In genomic region chr19:38319421-38320258, GRCh38 we compare ENCODE assay signal across 8 cellular contexts. TPM values are rescaled to one million over a fixed set of nuclear protein-coding genes. Genes with fewer than 3 reads are reported as not detected.
DNase-seq lines count a peak whose midpoint lies in the region; ATAC-seq and TF ChIP-seq lines count a peak whose summit lies in the region.

KCNK6 (plus strand) TSS chr19:38319845; CDS start chr19:38319951, 106 bp downstream.

- peak within 1 kb of the TSS; percentile 57 for H3K27ac Mint-ChIP-seq in T-helper 1 cell treated with Interleukin-12 subunit alpha and Interleukin-12 subunit beta and Interleukin-4 antibody, amounts not matched to agents 30 μg/mL and 1 μg/mL, for 36 hours
- H3K27ac Mint-ChIP-seq in brain, result peak within 1 kb of the TSS in 4 of 5 experiments; percentile 21 to 83 (median 66)

- ATAC-seq in HCT116 (peak; percentile 30), HG02973 (IDR thresholded peaks at IDR 0.05; ENCODE audit: unreplicated experiment) (no peak)

- H3K27me3 Mint-ChIP-seq in T-helper 1 cell treated with Interleukin-12 subunit alpha and Interleukin-12 subunit beta and Interleukin-4 antibody, amounts not matched to agents 30 μg/mL and 1 μg/mL, for 36 hours (ENCODE audit: low read depth), result no peaks in the 10 kb centered on the region
- peaks cover 69% of the 10 kb centered on the region for H3K27me3 Mint-ChIP-seq in brain

- H3K9me3 Mint-ChIP-seq in T-helper 1 cell treated with Interleukin-12 subunit alpha and Interleukin-12 subunit beta and Interleukin-4 antibody, amounts not matched to agents 30 μg/mL and 1 μg/mL, for 36 hours, result no peaks in the 10 kb centered on the region
- peaks cover 0 to 5% (median 1%) of the 10 kb centered on the region in 5 experiments for H3K9me3 Mint-ChIP-seq in brain

- CTCF ChIA-PET in HCT116 (lab: Charles Lee), result interaction anchor here (1.4 to 1.8 kb wide), 2 partner anchors 10 to 76 kb away, joined by 3 read pairs; no protein-coding TSS in a partner anchor

- no peak for TF ChIP-seq POLR2A in HCT116 (IDR thresholded peaks at IDR 0.05; ENCODE audit: borderline replicate concordance, extremely low read depth, insufficient read depth, insufficient read length)

- H3K4me1 Mint-ChIP-seq in T-helper 1 cell treated with Interleukin-12 subunit alpha and Interleukin-12 subunit beta and Interleukin-4 antibody, amounts not matched to agents 30 μg/mL and 1 μg/mL, for 36 hours (ENCODE audit: low read depth), result peaks cover 55% of the 10 kb centered on the region
- peaks cover 54% of the 10 kb centered on the region for H3K4me1 Mint-ChIP-seq in brain

- H3K36me3 Mint-ChIP-seq in T-helper 1 cell treated with Interleukin-12 subunit alpha and Interleukin-12 subunit beta and Interleukin-4 antibody, amounts not matched to agents 30 μg/mL and 1 μg/mL, for 36 hours (ENCODE audit: low read depth), result peaks cover 5% of the 10 kb centered on the region
- no peaks in the 10 kb centered on the region for H3K36me3 Mint-ChIP-seq in brain

- TF ChIP-seq CTCF in HCT116 (IDR thresholded peaks at IDR 0.05 in 2 of 3, conservative IDR thresholded peaks at IDR 0.05 in 1 of 3; ENCODE audit: borderline replicate concordance in 1 of 3, insufficient read depth in 1 of 3, low read depth in 2 of 3, low read length in 2 of 3) (no peak), brain (conservative IDR thresholded peaks at IDR 0.05) (no peak)

- peak within 1 kb of the TSS; percentile 82 for H3K4me3 Mint-ChIP-seq in T-helper 1 cell treated with Interleukin-12 subunit alpha and Interleukin-12 subunit beta and Interleukin-4 antibody, amounts not matched to agents 30 μg/mL and 1 μg/mL, for 36 hours
- H3K4me3 Mint-ChIP-seq in brain, result peak within 1 kb of the TSS; percentile 80 to 85 (median 81)

- RAD21 ChIA-PET in HCT116 (lab: Charles Lee; ENCODE audit: low non-redundant PET in 1 of 2, low total read pairs in 2 of 2, uncharacterized antibody in 2 of 2, unreplicated experiment in 2 of 2), result interaction anchor here (0.6 to 1.2 kb wide), 2 partner anchors 16 to 55 kb away, joined by 3 read pairs; partner anchors contain the start of genes CATSPERG (in 1 of the 2) and PSMD8 (in 1 of the 2)

- no TSS peak for BruUV-seq in HCT116 (replicated peaks; lab: Mats Ljungman, UMichigan)

- H3K36me3 ChIP-seq in HCT116 (ENCODE audit: control insufficient read depth in 1 of 2, insufficient read depth in 2 of 2, low read length in 2 of 2), result peaks cover 0 to 4% of the 10 kb centered on the region in 2 experiments; a peak in 1 of 4 replicates

- DNase-seq in HCT116 (ENCODE audit: low read depth, low spot score) (no peak), islet precursor cell (peak; percentile 66), putamen (ENCODE audit: low spot score) (no peak), COR-L47 (lab: John Stamatoyannopoulos, UW) (no peak)
- peak; percentile 66 for DNase-seq in stimulated activated CD4-positive, alpha-beta T cell treated with anti-CD3 and anti-CD28 coated beads, Interleukin-12 subunit alpha, Interleukin-12 subunit beta, amount 100 ng/mL, for 4 hours

- intact Hi-C loops in HCT116 (cut with micrococcal nuclease), result no loop called here

- H3K27ac ChIP-seq in HCT116 (ENCODE audit: low read depth, low read length), result peak within 1 kb of the TSS; percentile 83

- peak within 1 kb of the TSS; percentile 53 to 78 for H3K4me3 ChIP-seq in HCT116 (replicated peaks in 1 of 2; ENCODE audit: low read depth in 1 of 2, low read length in 2 of 2)

- H3K4me1 ChIP-seq in HCT116 (ENCODE audit: control insufficient read depth in 1 of 2, insufficient read depth in 2 of 2, low read length in 2 of 2), result peaks cover 15 to 49% of the 10 kb centered on the region in 2 experiments

- H3K9ac ChIP-seq in HCT116 (ENCODE audit: low read length), result peak within 1 kb of the TSS; percentile 78

- H3K9me2 ChIP-seq in HCT116 (ENCODE audit: insufficient read depth), result no peaks in the 10 kb centered on the region

- H3K27me3 ChIP-seq in HCT116 (ENCODE audit: insufficient read depth, low read length), result no peaks in the 10 kb centered on the region

- H3K79me2 ChIP-seq in HCT116 (ENCODE audit: insufficient read depth, low read length), result peaks cover 40% of the 10 kb centered on the region

- H3K9me3 ChIP-seq in HCT116 (ENCODE audit: control insufficient read depth in 1 of 2, insufficient read depth in 1 of 2, low read depth in 1 of 2, low read length in 2 of 2), result no peaks in the 10 kb centered on the region

- no peak for TF ChIP-seq RAD21 in HCT116 (IDR thresholded peaks at IDR 0.05; ENCODE audit: low read depth)

- no peak within 1 kb of the TSS for H2AFZ ChIP-seq in HCT116 (ENCODE audit: low read depth, low read length, poor library complexity, severe bottlenecking)

- no peaks in the 10 kb centered on the region for H4K20me1 ChIP-seq in HCT116 (ENCODE audit: insufficient read depth)

- POLR2A ChIA-PET in HCT116 (lab: Charles Lee), result interaction anchor here (1.2 to 2.5 kb wide), 3 partner anchors 15 to 76 kb away, joined by 3 to 10 read pairs (median 4); partner anchors contain the start of genes C19orf33 and CATSPERG

- peak within 1 kb of the TSS; percentile 90 for H3K4me2 ChIP-seq in HCT116 (ENCODE audit: low read length)

TF ChIP-seq in HCT116, 20 proteins besides CTCF, POLR2A, EP300 and RAD21 (continues in another document):
- TF ChIP-seq SRF (IDR thresholded peaks at IDR 0.05; ENCODE audit: low read depth), result no peak
- no peak for TF ChIP-seq CBX3 (IDR thresholded peaks at IDR 0.05; ENCODE audit: low read depth)
- no peak for TF ChIP-seq SP1 (IDR thresholded peaks at IDR 0.05; ENCODE audit: low read depth)
- TF ChIP-seq JUND (IDR thresholded peaks at IDR 0.05), result no peak
- TF ChIP-seq ELF1 (IDR thresholded peaks at IDR 0.05; ENCODE audit: borderline replicate concordance, low read depth), result no peak
- no peak for TF ChIP-seq ZFX (IDR thresholded peaks at IDR 0.05)
- TF ChIP-seq EZH2phosphoT487 (IDR thresholded peaks at IDR 0.05; ENCODE audit: borderline replicate concordance), result no peak
- no peak for TF ChIP-seq ATF3 (IDR thresholded peaks at IDR 0.05)
- TF ChIP-seq FOSL1 (IDR thresholded peaks at IDR 0.05; ENCODE audit: low read depth), result no peak
- TF ChIP-seq EZH2 (IDR thresholded peaks at IDR 0.05), result no peak
- no peak for TF ChIP-seq YY1 (IDR thresholded peaks at IDR 0.05; ENCODE audit: extremely low read depth, insufficient replicate concordance, low read depth, low read length)
- TF ChIP-seq CEBPB (IDR thresholded peaks at IDR 0.05; ENCODE audit: low read depth), result no peak
- no peak for TF ChIP-seq TCF7L2 (IDR thresholded peaks at IDR 0.05; ENCODE audit: borderline replicate concordance, extremely low read depth, insufficient read depth, insufficient read length)
- peak; percentile 78 for TF ChIP-seq POLR2AphosphoS5 (IDR thresholded peaks at IDR 0.05; ENCODE audit: low read depth, low read length)
- no peak for TF ChIP-seq ZNF274 (IDR thresholded peaks at IDR 0.05; ENCODE audit: low read depth, low read length)
- TF ChIP-seq, protein P1, sequence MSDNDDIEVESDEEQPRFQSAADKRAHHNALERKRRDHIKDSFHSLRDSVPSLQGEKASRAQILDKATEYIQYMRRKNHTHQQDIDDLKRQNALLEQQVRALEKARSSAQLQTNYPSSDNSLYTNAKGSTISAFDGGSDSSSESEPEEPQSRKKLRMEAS (IDR thresholded peaks at IDR 0.05), result peak; percentile 53
- TF ChIP-seq ZBTB33 (IDR thresholded peaks at IDR 0.05; ENCODE audit: extremely low read depth, insufficient replicate concordance, low read length), result no peak
- peak; percentile 68 for TF ChIP-seq SIN3A (IDR thresholded peaks at IDR 0.05; ENCODE audit: low read depth)

RNA-seq across cellular contexts. Expression of gene KCNK6, which starts in this region (rescaled TPM):
- total RNA-seq in HCT116 (2021; ENCODE audit: unreplicated experiment), result 11.0 TPM
- polyA plus RNA-seq in HCT116 (2012), result 11.4 and 12.1 TPM in 2 replicates
- 0.48 TPM for polyA plus RNA-seq in brain (ENCODE audit: insufficient read depth, low read depth, low replicate concordance)

Comparison
In these comparisons a context has a peak if more than half of its experiments do, and no peak if none do; other contexts are left out.
1. DNase-seq: peak in islet precursor cell (single experiment) and stimulated activated CD4-positive, alpha-beta T cell treated with anti-CD3 and anti-CD28 coated beads, Interleukin-12 subunit alpha, Interleukin-12 subunit beta, amount 100 ng/mL, for 4 hours (single experiment); none in HCT116 (single experiment), putamen (single experiment) and COR-L47 (single experiment).